In the genomic region with DNA sequence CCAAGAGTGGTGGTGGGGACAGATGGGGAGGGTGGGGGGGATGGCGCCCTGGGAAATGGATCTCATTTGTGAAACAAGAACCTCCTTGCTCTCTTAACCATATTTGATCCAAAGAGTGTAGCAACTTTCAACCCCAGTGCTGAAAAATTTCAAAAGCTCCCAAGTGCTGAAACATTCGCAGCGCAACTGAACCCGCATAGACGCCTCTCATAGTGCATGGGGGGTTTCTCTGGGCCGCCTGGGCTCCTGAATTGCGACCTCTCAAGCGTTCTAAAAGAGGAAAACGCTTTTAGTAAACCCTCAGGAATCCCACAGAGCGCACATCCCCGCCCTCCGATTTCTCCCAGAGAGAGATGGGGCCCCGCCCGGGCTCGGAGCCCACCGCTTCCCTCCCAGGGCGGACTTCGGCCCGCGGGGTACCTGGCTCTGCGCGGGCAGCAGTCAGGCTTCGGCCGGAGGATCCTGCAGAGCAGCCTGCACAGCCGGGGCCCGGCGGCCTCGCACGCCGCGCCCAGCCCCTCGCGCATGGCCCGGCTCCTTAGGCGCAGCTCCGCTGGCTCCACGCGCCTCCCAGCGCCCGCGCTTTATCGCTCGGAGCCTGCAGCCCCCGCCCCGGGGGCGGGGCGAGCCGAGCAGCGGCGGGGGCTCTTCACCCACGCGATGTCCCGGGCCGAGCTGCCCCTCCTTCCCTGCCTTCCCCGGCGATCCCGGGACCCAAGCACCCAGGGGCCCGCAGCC, we compare ENCODE assay signal across 1 cellular context.
A peak's percentile ranks its signal among the peaks of the same experiment; 100 is the strongest.
TF ChIP-seq lines count a peak whose summit lies in the region.

No MANE protein-coding gene starts in this region.

TF ChIP-seq in H1, 55 proteins besides CTCF, POLR2A, EP300 and RAD21 (continued from another document):
- TF ChIP-seq ATF2 (IDR thresholded peaks at IDR 0.05; ENCODE audit: low read length) (no peak), ASH2L (IDR thresholded peaks at IDR 0.05; ENCODE audit: low read length) (peak; percentile 54), TBP (IDR thresholded peaks at IDR 0.05; ENCODE audit: low read depth, low read length) (no peak), EZH2 (IDR thresholded peaks at IDR 0.05; ENCODE audit: low read depth, low read length, severe bottlenecking) (peak; percentile 48), SUZ12 (IDR thresholded peaks at IDR 0.05; ENCODE audit: low read length) (peak; percentile 54; the same call in 1 of the 2 replicates), MAX (IDR thresholded peaks at IDR 0.05) (peak; percentile 85)
TF ChIP-seq in H1: peak in this region for 7.
